ENCODE assay signal across 8 cellular contexts in the genomic region with DNA sequence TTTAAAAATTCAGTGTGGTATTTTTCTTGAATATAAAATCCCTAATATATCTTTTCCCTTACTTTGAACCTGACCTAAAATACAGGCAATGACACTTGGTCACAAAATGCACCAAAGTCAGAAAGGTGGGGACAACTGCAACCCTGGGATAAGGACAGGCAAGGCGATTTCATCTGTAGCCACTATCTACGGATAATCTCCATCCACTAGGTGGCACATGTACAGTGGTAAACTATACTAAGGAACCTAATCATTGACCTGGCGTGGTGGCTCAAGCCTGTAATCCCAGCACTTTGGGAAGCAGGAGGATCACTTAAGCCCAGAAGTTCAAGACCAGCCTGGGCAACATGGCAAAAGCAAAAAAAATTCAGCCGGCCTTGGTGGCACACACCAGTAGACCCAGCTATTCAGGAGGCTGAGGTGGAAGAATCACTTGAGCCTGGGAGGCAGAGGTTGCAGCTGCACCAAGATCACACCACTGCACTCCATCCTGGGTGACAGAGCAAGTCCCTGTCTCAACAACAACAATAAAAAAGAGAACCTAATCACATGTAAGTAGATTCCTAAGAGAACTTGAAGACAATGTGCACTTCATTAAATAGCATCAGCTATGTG.
DNase-seq lines count a peak whose midpoint lies in the region; ATAC-seq, FAIRE-seq and TF ChIP-seq lines count a peak whose summit lies in the region.

No MANE protein-coding gene starts in this region.

- FAIRE-seq in HepG2 (lab: Jason Lieb, UNC): peak; percentile 68

- H3K27ac ChIP-seq in OCI-LY7 (ENCODE audit: low read depth, low read length, poor library complexity, severe bottlenecking) (peak overlapping the region; percentile 51), HepG2 (ENCODE audit: extremely low read length, insufficient read depth, low read length) (no peak overlapping the region), uterus (no peak overlapping the region)

- peaks cover 20% of the 10 kb centered on the region for H4K20me1 ChIP-seq in OCI-LY7 (ENCODE audit: insufficient read depth, low read length)
- H4K20me1 ChIP-seq in HepG2 (ENCODE audit: insufficient read depth, low read length): peaks cover 17% of the 10 kb centered on the region

- H3K27me3 ChIP-seq in HepG2 (ENCODE audit: control insufficient read depth in 1 of 2, insufficient read depth in 2 of 2, low read length in 2 of 2): no peaks in the 10 kb centered on the region
- no peaks in the 10 kb centered on the region for H3K27me3 ChIP-seq in uterus

- TF ChIP-seq CTCF in OCI-LY7 (conservative IDR thresholded peaks at IDR 0.05; ENCODE audit: low read length): peak; percentile 91
- peak; percentile 75 for TF ChIP-seq CTCF in HepG2 (CRISPR knock-in tag; IDR thresholded peaks at IDR 0.05)
- TF ChIP-seq CTCF in uterus (IDR thresholded peaks at IDR 0.05): peak in 3 of 4 experiments; percentile 18 to 44 (median 38)

- H2AFZ ChIP-seq in OCI-LY7 (ENCODE audit: low read length): no peak overlapping the region
- no peak overlapping the region for H2AFZ ChIP-seq in HepG2 (ENCODE audit: low read length)

- no peaks in the 10 kb centered on the region for H3K9me3 Mint-ChIP-seq in central memory CD8-positive, alpha-beta T cell

- no peak overlapping the region for H3K9ac ChIP-seq in HepG2 (ENCODE audit: insufficient read depth, low read depth, low read length)

- POLR2A ChIA-PET in OCI-LY7 (lab: Charles Lee) (interaction anchor here (0.9 to 1.6 kb wide), 5 partner anchors 21 to 179 kb away, joined by 3 to 6 read pairs (median 4); no protein-coding TSS in a partner anchor), HepG2 (lab: Yijun Ruan, JAX) (no interaction called here)

- peak overlapping the region; percentile 65 for H3K4me3 Mint-ChIP-seq in central memory CD8-positive, alpha-beta T cell

- H3K4me1 Mint-ChIP-seq in central memory CD8-positive, alpha-beta T cell: peaks cover 54% of the 10 kb centered on the region

- H3K36me3 ChIP-seq in OCI-LY7 (ENCODE audit: insufficient read depth, low read length) (peaks cover 7% of the 10 kb centered on the region), HepG2 (replicated peaks in 1 of 2; ENCODE audit: control insufficient read depth in 1 of 2, insufficient read depth in 2 of 2, low read length in 2 of 2) (no peaks in the 10 kb centered on the region), uterus (no peaks in the 10 kb centered on the region)

- peak; percentile 56 for ATAC-seq in GM18867 (IDR thresholded peaks at IDR 0.05; ENCODE audit: unreplicated experiment)
- peak; percentile 71 for ATAC-seq in HG03354 (IDR thresholded peaks at IDR 0.05; ENCODE audit: poor library complexity, severe bottlenecking, unreplicated experiment)
- peak; percentile 65 for ATAC-seq in central memory CD8-positive, alpha-beta T cell (replicated peaks; ENCODE audit: extremely low read depth, poor library complexity, severe bottlenecking)
- ATAC-seq in HepG2: peak; percentile 96

- DNase-seq in COLO668 (lab: John Stamatoyannopoulos, UW; ENCODE audit: unreplicated experiment): peak; percentile 15
- peak; percentile 70 for DNase-seq in OCI-LY7 (ENCODE audit: low spot score)
- DNase-seq in central memory CD8-positive, alpha-beta T cell (ENCODE audit: low spot score in 2 of 2): no peak
- DNase-seq in HepG2 (ENCODE audit: low spot score): peak; percentile 53
- DNase-seq in uterus: peak in 1 of 2 donors; percentile 27
- no peak for DNase-seq in activated CD4-positive, CD25-positive, alpha-beta regulatory T cell (lab: John Stamatoyannopoulos, UW)

- CTCF ChIA-PET in OCI-LY7 (lab: Charles Lee; ENCODE audit: unreplicated experiment): no interaction called here
- CTCF ChIA-PET in HepG2 (lab: Yijun Ruan, JAX; ENCODE audit: low intra/inter-chr PET ratio, low total read pairs): interaction anchor here (1.8 kb wide), 1 partner anchor 370 kb away, joined by 11 read pairs; no protein-coding TSS in a partner anchor

- peak; percentile 45; the same call in 1 of the 2 replicates for TF ChIP-seq RAD21 in HepG2 (CRISPR knock-in tag; IDR thresholded peaks at IDR 0.05)

- TF ChIP-seq POLR2A in HepG2 (IDR thresholded peaks at IDR 0.05; ENCODE audit: insufficient read depth in 1 of 2, low read depth in 2 of 2, low read length in 2 of 2): no peak
- no peak for TF ChIP-seq POLR2A in uterus (IDR thresholded peaks at IDR 0.05)

- in situ Hi-C loops in HepG2 (cut with HindIII; ENCODE audit: extremely low pct_ligation_motif_present, low pct_unique_long_range_greater_than_20kb): no loop called here

- peaks cover 81% of the 10 kb centered on the region for H3K4me1 ChIP-seq in OCI-LY7 (ENCODE audit: insufficient read depth, low read length, poor library complexity, severe bottlenecking)
- peaks cover 11% of the 10 kb centered on the region for H3K4me1 ChIP-seq in HepG2 (ENCODE audit: insufficient read depth, low read length)
- no peaks in the 10 kb centered on the region for H3K4me1 ChIP-seq in uterus

- intact Hi-C loops in OCI-LY7 (cut with micrococcal nuclease; ENCODE audit: unreplicated experiment) (loop anchor here (1.0 to 10.0 kb wide), 3 partner anchors 128 to 370 kb away; partner anchors contain the start of gene XRCC2), HepG2 (cut with micrococcal nuclease; ENCODE audit: unreplicated experiment) (loop anchor here (1.0 to 5.0 kb wide), 2 partner anchors 100 to 370 kb away; partner anchors contain the start of gene KMT2C), uterus (cut with DNase I; ENCODE audit: low total_unique reads) (no loop called here)

- peak overlapping the region; percentile 66 for H3K4me2 ChIP-seq in OCI-LY7 (ENCODE audit: low read length)
- H3K4me2 ChIP-seq in HepG2 (ENCODE audit: low read depth, low read length): no peak overlapping the region

- no peaks in the 10 kb centered on the region for H3K9me2 ChIP-seq in OCI-LY7 (ENCODE audit: insufficient read depth, low read length)

- H3K27me3 Mint-ChIP-seq in central memory CD8-positive, alpha-beta T cell: no peaks in the 10 kb centered on the region

- H3K4me3 ChIP-seq in OCI-LY7 (ENCODE audit: low read depth, low read length, poor library complexity, severe bottlenecking) (no peak overlapping the region), HepG2 (replicated peaks in 1 of 3; ENCODE audit: insufficient read depth in 1 of 3, low read depth in 2 of 3, low read length in 3 of 3) (no peak overlapping the region), uterus (no peak overlapping the region)

- H3K9me3 ChIP-seq in OCI-LY7 (ENCODE audit: low read length) (no peaks in the 10 kb centered on the region), HepG2 (ENCODE audit: low read length) (no peaks in the 10 kb centered on the region), uterus (no peaks in the 10 kb centered on the region)

- 61% methylated on average over 4 of the region's 4 CpGs for WGBS in HepG2 (ENCODE audit: low lambda C conversion rate)

- peak overlapping the region; percentile 78 for H3K27ac Mint-ChIP-seq in central memory CD8-positive, alpha-beta T cell (ENCODE audit: low read depth)

- H3K79me2 ChIP-seq in OCI-LY7 (ENCODE audit: insufficient read depth, low read depth, low read length) (peaks cover 98% of the 10 kb centered on the region), HepG2 (ENCODE audit: insufficient read depth, low read length) (peaks cover 16% of the 10 kb centered on the region)

- BruUV-seq in OCI-LY7 (replicated peaks; lab: Mats Ljungman, UMichigan) (no TSS peak), HepG2 (replicated peaks; lab: Mats Ljungman, UMichigan) (no TSS peak)

- peaks cover 3% of the 10 kb centered on the region for H3K36me3 Mint-ChIP-seq in central memory CD8-positive, alpha-beta T cell (ENCODE audit: insufficient read depth)

- TF ChIP-seq EP300 in HepG2 (IDR thresholded peaks at IDR 0.05; ENCODE audit: low read depth in 2 of 2, low read length in 2 of 2) (no peak), HepG2 (CRISPR knock-in tag; IDR thresholded peaks at IDR 0.05; ENCODE audit: borderline replicate concordance) (no peak)

TF ChIP-seq in HepG2, 621 proteins besides CTCF, POLR2A, EP300 and RAD21:
- TF ChIP-seq, protein P1, sequence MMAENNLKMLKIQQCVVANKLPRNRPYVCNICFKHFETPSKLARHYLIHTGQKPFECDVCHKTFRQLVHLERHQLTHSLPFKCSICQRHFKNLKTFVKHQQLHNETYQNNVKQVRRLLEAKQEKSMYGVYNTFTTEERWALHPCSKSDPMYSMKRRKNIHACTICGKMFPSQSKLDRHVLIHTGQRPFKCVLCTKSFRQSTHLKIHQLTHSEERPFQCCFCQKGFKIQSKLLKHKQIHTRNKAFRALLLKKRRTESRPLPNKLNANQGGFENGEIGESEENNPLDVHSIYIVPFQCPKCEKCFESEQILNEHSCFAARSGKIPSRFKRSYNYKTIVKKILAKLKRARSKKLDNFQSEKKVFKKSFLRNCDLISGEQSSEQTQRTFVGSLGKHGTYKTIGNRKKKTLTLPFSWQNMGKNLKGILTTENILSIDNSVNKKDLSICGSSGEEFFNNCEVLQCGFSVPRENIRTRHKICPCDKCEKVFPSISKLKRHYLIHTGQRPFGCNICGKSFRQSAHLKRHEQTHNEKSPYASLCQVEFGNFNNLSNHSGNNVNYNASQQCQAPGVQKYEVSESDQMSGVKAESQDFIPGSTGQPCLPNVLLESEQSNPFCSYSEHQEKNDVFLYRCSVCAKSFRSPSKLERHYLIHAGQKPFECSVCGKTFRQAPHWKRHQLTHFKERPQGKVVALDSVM (CRISPR knock-in tag; IDR thresholded peaks at IDR 0.05): no peak
- TF ChIP-seq STAG1 (CRISPR knock-in tag; IDR thresholded peaks at IDR 0.05) (peak; percentile 78), SMC3 (IDR thresholded peaks at IDR 0.05; ENCODE audit: low read length) (peak; percentile 63), ZNF772 (CRISPR knock-in tag; IDR thresholded peaks at IDR 0.05) (no peak), ZNF556 (CRISPR knock-in tag; IDR thresholded peaks at IDR 0.05; ENCODE audit: borderline replicate concordance) (peak; percentile 23; the same call in 1 of the 2 replicates)

Comparison
In these comparisons a context has a peak if more than half of its experiments do, and no peak if none do; other contexts are left out.
1. DNase-seq: peak in COLO668 (single experiment), OCI-LY7 (single experiment) and HepG2 (single experiment); none in central memory CD8-positive, alpha-beta T cell (0 of 2) and activated CD4-positive, CD25-positive, alpha-beta regulatory T cell (0 of 4).
2. CTCF ChIP-seq: peak in every context shown above with its lines; median percentile 91 in OCI-LY7; 75 in HepG2; 38 in uterus.
3. Peak in every context shown above with its lines, with median percentiles within 50 percentile points of each other: ATAC-seq.